In the genomic region with DNA sequence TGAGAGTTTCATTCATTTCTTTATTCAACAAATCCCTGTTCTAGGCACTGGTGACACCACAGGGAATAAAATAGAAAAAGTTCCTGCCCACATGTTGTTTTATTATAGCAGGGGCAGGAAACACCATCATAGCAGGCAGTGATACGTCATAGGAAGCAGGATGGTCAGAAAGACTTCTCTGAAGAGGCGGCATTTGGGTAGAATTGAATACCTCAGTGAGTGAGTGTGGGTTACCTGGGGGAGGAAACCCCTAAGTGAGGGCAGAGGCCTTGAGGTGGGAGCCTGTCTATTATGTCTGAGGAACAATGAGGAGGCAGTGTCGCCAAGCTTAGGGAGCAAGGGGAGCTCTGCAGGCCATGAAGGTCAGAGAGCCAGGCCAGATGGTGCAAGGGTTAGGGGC, we compare ENCODE assay signal across 23 cellular contexts.
"Had no signal": no experiment of that assay in that cellular context is flagged by ENCODE, and none has a peak within 500 bp of the region (broad histone marks: within the 10 kb centered on the region; RNA-seq: fewer than 3 reads in every experiment).

No MANE protein-coding gene starts in this region.

- H3K36me3 ChIP-seq: gastroesophageal sphincter, heart right ventricle, sigmoid colon, thoracic aorta, upper lobe of right lung had no signal

- H3K27me3 ChIP-seq: body of pancreas, dorsolateral prefrontal cortex, gastroesophageal sphincter, heart right ventricle, sigmoid colon, upper lobe of right lung had no signal

- DNase-seq: activated B cell treated with CpG ODN at 0.5 μM for 24 hours; activated CD4-positive, alpha-beta T cell treated with anti-CD3 and anti-CD28 coated beads for 36 hours; activated CD4-positive, alpha-beta T cell treated with anti-CD3 and anti-CD28 coated beads, Interleukin-2, amount 50 U/mL, for 4 hours; activated CD8-positive, alpha-beta memory T cell treated with anti-CD3 and anti-CD28 coated beads, Interleukin-2, amount 50 U/mL, for 48 hours; activated effector memory CD4-positive, alpha-beta T cell treated with Interleukin-2 at 50 U/mL for 16 hours; activated naive CD4-positive, alpha-beta T cell treated with anti-CD3 and anti-CD28 coated beads for 36 hours; activated T-cell treated with anti-CD3 and anti-CD28 coated beads, Interleukin-2, amount 50 U/mL, for 48 hours; body of pancreas; caudate nucleus; dorsolateral prefrontal cortex; effector memory CD8-positive, alpha-beta T cell; heart right ventricle; islet precursor cell; left colon; sigmoid colon; stimulated activated CD4-positive, alpha-beta T cell treated with anti-CD3 and anti-CD28 coated beads, Interleukin-4, amount 100 ng/mL, for 1 hour; stimulated activated naive CD4-positive, alpha-beta T cell treated with Interleukin-2 at 50 U/mL for 16 hours; upper lobe of right lung had no signal

- H3K4me1 Mint-ChIP-seq: activated B cell treated with CpG ODN at 0.5 μM for 24 hours; activated CD4-positive, alpha-beta T cell treated with anti-CD3 and anti-CD28 coated beads for 36 hours; memory B cell had no signal

- H3K27me3 Mint-ChIP-seq: activated CD4-positive, alpha-beta T cell treated with anti-CD3 and anti-CD28 coated beads for 36 hours had no signal

- H3K27ac ChIP-seq: body of pancreas, dorsolateral prefrontal cortex, gastroesophageal sphincter, heart right ventricle, sigmoid colon, thoracic aorta, upper lobe of right lung had no signal

- H3K4me1 ChIP-seq: body of pancreas, gastroesophageal sphincter, heart right ventricle, sigmoid colon, upper lobe of right lung had no signal

- H3K36me3 Mint-ChIP-seq: memory B cell had no signal

- ATAC-seq: activated CD4-positive, alpha-beta T cell treated with anti-CD3 and anti-CD28 coated beads for 36 hours; body of pancreas; effector memory CD8-positive, alpha-beta T cell; gastroesophageal sphincter; heart right ventricle; left colon; upper lobe of right lung had no signal

- H3K27ac Mint-ChIP-seq: activated B cell treated with CpG ODN at 0.5 μM for 24 hours; activated CD4-positive, alpha-beta T cell treated with anti-CD3 and anti-CD28 coated beads for 36 hours; activated naive CD4-positive, alpha-beta T cell treated with anti-CD3 and anti-CD28 coated beads for 36 hours; effector memory CD8-positive, alpha-beta T cell; memory B cell; T-helper 1 cell treated with Interleukin-12 subunit alpha and Interleukin-12 subunit beta and Interleukin-4 antibody, amounts not matched to agents 30 μg/mL and 1 μg/mL, for 36 hours had no signal

- H3K9me3 ChIP-seq: body of pancreas, upper lobe of right lung had no signal

- FAIRE-seq: endothelial cell of umbilical vein had no signal

- H3K4me3 Mint-ChIP-seq: activated B cell treated with CpG ODN at 0.5 μM for 24 hours; activated CD4-positive, alpha-beta T cell treated with anti-CD3 and anti-CD28 coated beads for 36 hours; activated naive CD4-positive, alpha-beta T cell treated with anti-CD3 and anti-CD28 coated beads for 36 hours; effector memory CD8-positive, alpha-beta T cell; memory B cell; T-helper 1 cell treated with Interleukin-12 subunit alpha and Interleukin-12 subunit beta and Interleukin-4 antibody, amounts not matched to agents 30 μg/mL and 1 μg/mL, for 36 hours had no signal

- H3K9me3 Mint-ChIP-seq: effector memory CD8-positive, alpha-beta T cell had no signal

- H3K4me3 ChIP-seq: body of pancreas, dorsolateral prefrontal cortex, gastroesophageal sphincter, heart right ventricle, sigmoid colon, thoracic aorta, upper lobe of right lung had no signal
